ENCODE assay signal across 19 cellular contexts in the genomic region with DNA sequence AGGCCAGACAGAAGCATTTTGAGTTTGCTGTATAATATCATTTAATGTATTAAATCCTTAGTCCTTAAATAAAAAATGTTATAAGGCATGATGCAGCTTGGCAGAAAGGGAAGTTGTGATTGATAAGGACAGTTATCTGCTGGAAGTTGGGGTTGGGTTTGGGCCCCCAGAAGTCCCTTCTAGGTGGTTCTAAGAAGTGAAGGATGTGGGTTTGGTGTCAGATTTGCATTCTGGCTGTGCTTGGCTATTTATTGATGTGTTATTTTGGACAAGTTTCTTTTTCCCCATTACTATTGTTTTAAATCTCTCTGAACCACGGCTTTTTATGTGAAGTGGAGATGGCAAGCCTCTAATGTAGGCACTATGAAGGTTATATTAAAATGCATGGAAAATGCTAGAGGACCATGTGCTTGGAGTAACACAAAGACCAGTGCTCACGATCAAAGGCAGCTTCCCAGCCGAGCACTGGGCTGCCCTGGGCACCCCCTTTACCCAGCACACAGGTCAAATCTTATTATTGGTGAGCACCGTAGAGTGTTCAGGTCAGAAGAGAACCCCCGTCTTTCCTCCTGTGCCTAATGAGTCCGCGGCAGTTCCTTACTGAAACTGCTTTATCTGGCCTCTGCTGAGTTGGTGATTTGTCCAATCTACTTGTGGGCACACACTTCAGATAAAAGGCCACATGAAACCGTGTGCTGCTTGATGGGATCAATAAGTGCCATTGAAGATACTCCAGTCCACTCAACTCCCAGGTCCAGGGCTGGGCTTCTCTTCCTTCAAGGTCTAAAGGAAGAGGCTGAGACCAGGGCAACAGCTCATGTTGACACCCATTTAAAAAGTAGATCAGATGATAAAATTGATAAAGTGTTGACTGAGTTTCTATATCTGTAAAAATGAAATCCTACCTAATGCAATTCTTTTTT.
DNase-seq lines count a peak whose midpoint lies in the region; ATAC-seq and TF ChIP-seq lines count a peak whose summit lies in the region.
"Had no signal": no experiment of that assay in that cellular context is flagged by ENCODE, and none has a peak within 500 bp of the region (broad histone marks: within the 10 kb centered on the region; RNA-seq: fewer than 3 reads in every experiment).

No MANE protein-coding gene starts in this region.

- TF ChIP-seq CTCF in lung (IDR thresholded peaks at IDR 0.05; ENCODE audit: control extremely low read depth, extremely low read depth): no peak

- peak overlapping the region; percentile 12; the same call in 1 of the 2 replicates for H3K4me2 ChIP-seq in BLaER1

- H3K9me3 ChIP-seq in BLaER1 (no peaks in the 10 kb centered on the region), lung (ENCODE audit: control insufficient read depth in 2 of 2, insufficient read depth in 1 of 2, low read length in 1 of 2) (no peaks in the 10 kb centered on the region)
- H3K9me3 ChIP-seq: Peyer's patch had no signal

- H3K27ac ChIP-seq in BLaER1 (no peak overlapping the region), lung (ENCODE audit: low read depth in 1 of 2, low read length in 1 of 2) (no peak overlapping the region)
- H3K27ac ChIP-seq: Peyer's patch had no signal

- H3K36me3 ChIP-seq in BLaER1: no peaks in the 10 kb centered on the region
- no peaks in the 10 kb centered on the region for H3K36me3 ChIP-seq in lung (ENCODE audit: control insufficient read depth in 2 of 2, insufficient read depth in 2 of 2, low read length in 2 of 2)
- H3K36me3 ChIP-seq: Peyer's patch had no signal

- DNase-seq in NCI-H510A (lab: John Stamatoyannopoulos, UW): peak; percentile 16
- no peak for DNase-seq in lung (ENCODE audit: low spot score)
- DNase-seq in T1000 (lab: John Stamatoyannopoulos, UW): no peak
- DNase-seq in activated CD4-positive, alpha-beta T cell treated with anti-CD3 and anti-CD28 coated beads for 4 hours: no peak
- DNase-seq: DMS 273 treated with DMSO at 0.1 percent for 48 hours, GDM1, H7, HFFc6, KG1, MV-4-11, NCI-H187, NCI-H2171, NCI-H69, Peyer's patch, Right ventricle myocardium superior, SW 1271 had no signal

- H3K27me3 ChIP-seq in BLaER1: no peaks in the 10 kb centered on the region
- H3K27me3 ChIP-seq in lung (ENCODE audit: control insufficient read depth, insufficient read depth): no peaks in the 10 kb centered on the region
- H3K27me3 ChIP-seq: Peyer's patch had no signal

- H3K4me3 ChIP-seq in BLaER1 (no peak overlapping the region), GM08714 (ENCODE audit: low read length) (peak overlapping the region; percentile 4; the same call in 1 of the 2 replicates), lung (no peak overlapping the region)
- H3K4me3 ChIP-seq: Peyer's patch had no signal

- ATAC-seq in lung (ENCODE audit: insufficient read depth, low FRiP score) (peak; percentile 22), HG02610 (IDR thresholded peaks at IDR 0.05; ENCODE audit: unreplicated experiment) (no peak)

- peaks cover 24% of the 10 kb centered on the region for H3K4me1 ChIP-seq in BLaER1
- H3K4me1 ChIP-seq in lung (ENCODE audit: control insufficient read depth in 2 of 2, insufficient read depth in 2 of 2, low read length in 2 of 2): no peaks in the 10 kb centered on the region
- H3K4me1 ChIP-seq: Peyer's patch had no signal

- H4K20me1 ChIP-seq in BLaER1: no peaks in the 10 kb centered on the region

- no peak overlapping the region for H3K9ac ChIP-seq in BLaER1

- 66 to 81% methylated on average over 8 of the region's 8 CpGs for WGBS in lung, 2 donors
